12 cellular contexts compared by ENCODE assay signal in genomic region chr11:26914968-26915367, GRCh38.
DNase-seq lines count a peak whose midpoint lies in the region; ATAC-seq and TF ChIP-seq lines count a peak whose summit lies in the region.
"Had no signal": no experiment of that assay in that cellular context is flagged by ENCODE, and none has a peak within 500 bp of the region (broad histone marks: within the 10 kb centered on the region; RNA-seq: fewer than 3 reads in every experiment).

No MANE protein-coding gene starts in this region.

- H3K9me2 ChIP-seq in OCI-LY1 (ENCODE audit: low read depth, low read length) (no peaks in the 10 kb centered on the region), Karpas-422 (replicated peaks; ENCODE audit: insufficient read depth, low read length) (no peaks in the 10 kb centered on the region)

- peak overlapping the region; percentile 35 for H3K4me2 ChIP-seq in OCI-LY1 (ENCODE audit: low read length)
- H3K4me2 ChIP-seq in Karpas-422 (ENCODE audit: low read depth, low read length, poor library complexity, severe bottlenecking): no peak overlapping the region

- intact Hi-C loops in tibial artery (cut with DNase I; ENCODE audit: low total_unique reads): no loop called here

- H3K9me3 ChIP-seq in OCI-LY1 (ENCODE audit: low read length) (peaks cover 9% of the 10 kb centered on the region; the same call in 1 of the 2 replicates), Karpas-422 (ENCODE audit: low read length) (no peaks in the 10 kb centered on the region), tibial artery (no peaks in the 10 kb centered on the region)

- H3K9ac ChIP-seq in OCI-LY1 (ENCODE audit: low read length) (peak overlapping the region; percentile 73), Karpas-422 (ENCODE audit: low read length) (no peak overlapping the region)

- H3K36me3 ChIP-seq in OCI-LY1 (ENCODE audit: insufficient read depth, low read length) (no peaks in the 10 kb centered on the region; the same call in 1 of the 2 replicates), Karpas-422 (ENCODE audit: insufficient read depth, low read length) (no peaks in the 10 kb centered on the region), tibial artery (no peaks in the 10 kb centered on the region)

- no peak overlapping the region for H2AFZ ChIP-seq in OCI-LY1 (ENCODE audit: low read length)
- H2AFZ ChIP-seq in Karpas-422 (ENCODE audit: low read length): no peak overlapping the region

- H3F3A ChIP-seq in OCI-LY1 (ENCODE audit: insufficient read depth, low read length): no peaks in the 10 kb centered on the region

- DNase-seq in foreskin keratinocyte (no peak), EL (no peak), Karpas-422 (no peak), tibial artery (no peak)
- DNase-seq: activated CD8-positive, alpha-beta T cell treated with anti-CD3 and anti-CD28 coated beads, Interleukin-2, amount 10 ng/mL, durations not matched to agents 7 days and 5 days; activated naive CD4-positive, alpha-beta T cell treated with anti-CD3 and anti-CD28 coated beads, Interleukin-2, amount 10 ng/mL, durations not matched to agents 7 days and 5 days; NCI-H226; stimulated activated CD8-positive, alpha-beta memory T cell treated with anti-CD3 and anti-CD28 coated beads, Interleukin-4, amount 100 ng/mL, for 48 hours had no signal

- H3K4me1 ChIP-seq in OCI-LY1 (ENCODE audit: insufficient read depth, low read length, severe bottlenecking) (peaks cover 82% of the 10 kb centered on the region), foreskin keratinocyte (no peaks in the 10 kb centered on the region), Karpas-422 (ENCODE audit: low read length) (no peaks in the 10 kb centered on the region), tibial artery (peaks cover 0 to 15% (median 7%) of the 10 kb centered on the region in 4 donors)

- TF ChIP-seq CTCF in OCI-LY1 (IDR thresholded peaks at IDR 0.05; ENCODE audit: low read length) (no peak), foreskin keratinocyte (conservative IDR thresholded peaks at IDR 0.05) (no peak), tibial artery (IDR thresholded peaks at IDR 0.05) (no peak)

- H4K20me1 ChIP-seq in OCI-LY1 (ENCODE audit: insufficient read depth, low read length) (no peaks in the 10 kb centered on the region), Karpas-422 (ENCODE audit: insufficient read depth, low read depth, low read length) (no peaks in the 10 kb centered on the region)

- H3K4me3 ChIP-seq in OCI-LY1 (ENCODE audit: low read depth, low read length, poor library complexity, severe bottlenecking) (no peak overlapping the region), Karpas-422 (ENCODE audit: low read length) (no peak overlapping the region), tibial artery (no peak overlapping the region)

- ATAC-seq in GM18867 (IDR thresholded peaks at IDR 0.05; ENCODE audit: unreplicated experiment) (peak; percentile 96), GM21717 (IDR thresholded peaks at IDR 0.05; ENCODE audit: unreplicated experiment) (peak; percentile 96), HG03095 (IDR thresholded peaks at IDR 0.05; ENCODE audit: unreplicated experiment) (peak; percentile 77), foreskin keratinocyte (no peak)
- ATAC-seq: activated CD8-positive, alpha-beta T cell treated with anti-CD3 and anti-CD28 coated beads, Interleukin-2, amount 10 ng/mL, durations not matched to agents 7 days and 5 days had no signal

- H3K27ac ChIP-seq in OCI-LY1 (ENCODE audit: low read depth, low read length, poor library complexity, severe bottlenecking): peak overlapping the region; percentile 99
- no peak overlapping the region for H3K27ac ChIP-seq in foreskin keratinocyte
- H3K27ac ChIP-seq in Karpas-422 (ENCODE audit: low read length): no peak overlapping the region
- no peak overlapping the region for H3K27ac ChIP-seq in tibial artery

- H3K27me3 ChIP-seq in OCI-LY1 (ENCODE audit: insufficient read depth, low read length): no peaks in the 10 kb centered on the region
- no peaks in the 10 kb centered on the region for H3K27me3 ChIP-seq in foreskin keratinocyte
- H3K27me3 ChIP-seq in Karpas-422 (ENCODE audit: low read length): no peaks in the 10 kb centered on the region
- no peaks in the 10 kb centered on the region for H3K27me3 ChIP-seq in tibial artery

- H3K79me2 ChIP-seq in OCI-LY1 (ENCODE audit: insufficient read depth, low read length) (no peaks in the 10 kb centered on the region), Karpas-422 (ENCODE audit: low read length) (no peaks in the 10 kb centered on the region)
